2 cellular contexts compared by ENCODE assay signal in the genomic region with DNA sequence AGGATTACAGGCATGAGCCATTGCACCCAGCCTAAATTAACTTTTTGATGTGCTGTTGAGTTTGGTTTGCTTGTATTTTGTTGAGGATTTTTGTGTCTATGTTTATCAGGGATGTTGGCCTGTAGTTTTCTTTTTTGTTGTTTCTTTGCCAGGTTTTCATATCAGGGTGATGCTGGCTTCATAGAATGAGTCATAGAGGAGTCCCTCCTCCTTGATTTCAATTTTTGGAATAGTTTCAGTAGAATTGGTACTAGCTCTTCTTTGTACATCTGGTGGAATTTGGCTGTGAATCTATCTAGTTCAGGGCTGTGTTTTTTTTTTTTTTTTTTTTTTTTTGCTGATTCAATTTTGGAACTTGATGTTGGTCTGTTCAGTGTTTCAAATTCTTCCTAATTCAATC.
TF ChIP-seq lines count a peak whose summit lies in the region.

No MANE protein-coding gene starts in this region.

TF ChIP-seq in liver, 16 proteins besides CTCF, POLR2A, EP300 and RAD21 (continued from another document):
- no peak for TF ChIP-seq NR2F2 (IDR thresholded peaks at IDR 0.05)
- no peak for TF ChIP-seq FOXA2 (IDR thresholded peaks at IDR 0.05)
- TF ChIP-seq YY1 (IDR thresholded peaks at IDR 0.05), result peak; percentile 42
- no peak for TF ChIP-seq ZBTB33 (IDR thresholded peaks at IDR 0.05)
- TF ChIP-seq, protein P1, sequence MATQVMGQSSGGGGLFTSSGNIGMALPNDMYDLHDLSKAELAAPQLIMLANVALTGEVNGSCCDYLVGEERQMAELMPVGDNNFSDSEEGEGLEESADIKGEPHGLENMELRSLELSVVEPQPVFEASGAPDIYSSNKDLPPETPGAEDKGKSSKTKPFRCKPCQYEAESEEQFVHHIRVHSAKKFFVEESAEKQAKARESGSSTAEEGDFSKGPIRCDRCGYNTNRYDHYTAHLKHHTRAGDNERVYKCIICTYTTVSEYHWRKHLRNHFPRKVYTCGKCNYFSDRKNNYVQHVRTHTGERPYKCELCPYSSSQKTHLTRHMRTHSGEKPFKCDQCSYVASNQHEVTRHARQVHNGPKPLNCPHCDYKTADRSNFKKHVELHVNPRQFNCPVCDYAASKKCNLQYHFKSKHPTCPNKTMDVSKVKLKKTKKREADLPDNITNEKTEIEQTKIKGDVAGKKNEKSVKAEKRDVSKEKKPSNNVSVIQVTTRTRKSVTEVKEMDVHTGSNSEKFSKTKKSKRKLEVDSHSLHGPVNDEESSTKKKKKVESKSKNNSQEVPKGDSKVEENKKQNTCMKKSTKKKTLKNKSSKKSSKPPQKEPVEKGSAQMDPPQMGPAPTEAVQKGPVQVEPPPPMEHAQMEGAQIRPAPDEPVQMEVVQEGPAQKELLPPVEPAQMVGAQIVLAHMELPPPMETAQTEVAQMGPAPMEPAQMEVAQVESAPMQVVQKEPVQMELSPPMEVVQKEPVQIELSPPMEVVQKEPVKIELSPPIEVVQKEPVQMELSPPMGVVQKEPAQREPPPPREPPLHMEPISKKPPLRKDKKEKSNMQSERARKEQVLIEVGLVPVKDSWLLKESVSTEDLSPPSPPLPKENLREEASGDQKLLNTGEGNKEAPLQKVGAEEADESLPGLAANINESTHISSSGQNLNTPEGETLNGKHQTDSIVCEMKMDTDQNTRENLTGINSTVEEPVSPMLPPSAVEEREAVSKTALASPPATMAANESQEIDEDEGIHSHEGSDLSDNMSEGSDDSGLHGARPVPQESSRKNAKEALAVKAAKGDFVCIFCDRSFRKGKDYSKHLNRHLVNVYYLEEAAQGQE (IDR thresholded peaks at IDR 0.05), result peak; percentile 22
- TF ChIP-seq FOXA1 (IDR thresholded peaks at IDR 0.05), result no peak
- peak; percentile 55 to 96 for TF ChIP-seq JUND (IDR thresholded peaks at IDR 0.05)
- TF ChIP-seq RXRA (IDR thresholded peaks at IDR 0.05), result peak in 1 of 2 donors; percentile 41

TF ChIP-seq in HepG2, 621 proteins besides CTCF, POLR2A, EP300 and RAD21 (continued from another document):
- no peak for TF ChIP-seq ZNF512 (CRISPR knock-in tag; IDR thresholded peaks at IDR 0.05)
- TF ChIP-seq KLF9 (CRISPR knock-in tag; IDR thresholded peaks at IDR 0.05; ENCODE audit: low read depth), result no peak
- no peak for TF ChIP-seq CREB3 (CRISPR knock-in tag; IDR thresholded peaks at IDR 0.05)
- TF ChIP-seq NFE2L1 (CRISPR knock-in tag; IDR thresholded peaks at IDR 0.05; ENCODE audit: borderline replicate concordance), result no peak
- no peak for TF ChIP-seq MTERF4 (CRISPR knock-in tag; IDR thresholded peaks at IDR 0.05)
- no peak for TF ChIP-seq TOPORS (CRISPR knock-in tag; IDR thresholded peaks at IDR 0.05)
- no peak for TF ChIP-seq AHR (CRISPR knock-in tag; IDR thresholded peaks at IDR 0.05)
- TF ChIP-seq HDAC2 (CRISPR knock-in tag; IDR thresholded peaks at IDR 0.05), result no peak
- TF ChIP-seq, protein P2, sequence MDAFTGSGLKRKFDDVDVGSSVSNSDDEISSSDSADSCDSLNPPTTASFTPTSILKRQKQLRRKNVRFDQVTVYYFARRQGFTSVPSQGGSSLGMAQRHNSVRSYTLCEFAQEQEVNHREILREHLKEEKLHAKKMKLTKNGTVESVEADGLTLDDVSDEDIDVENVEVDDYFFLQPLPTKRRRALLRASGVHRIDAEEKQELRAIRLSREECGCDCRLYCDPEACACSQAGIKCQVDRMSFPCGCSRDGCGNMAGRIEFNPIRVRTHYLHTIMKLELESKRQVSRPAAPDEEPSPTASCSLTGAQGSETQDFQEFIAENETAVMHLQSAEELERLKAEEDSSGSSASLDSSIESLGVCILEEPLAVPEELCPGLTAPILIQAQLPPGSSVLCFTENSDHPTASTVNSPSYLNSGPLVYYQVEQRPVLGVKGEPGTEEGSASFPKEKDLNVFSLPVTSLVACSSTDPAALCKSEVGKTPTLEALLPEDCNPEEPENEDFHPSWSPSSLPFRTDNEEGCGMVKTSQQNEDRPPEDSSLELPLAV (CRISPR knock-in tag; conservative IDR thresholded peaks at IDR 0.05; ENCODE audit: low read depth), result no peak
- no peak for TF ChIP-seq ZNF737 (CRISPR knock-in tag; IDR thresholded peaks at IDR 0.05; ENCODE audit: borderline replicate concordance)
- TF ChIP-seq ARNT2 (CRISPR knock-in tag; IDR thresholded peaks at IDR 0.05; ENCODE audit: low read depth), result no peak
- TF ChIP-seq KDM5B (CRISPR knock-in tag; IDR thresholded peaks at IDR 0.05; ENCODE audit: borderline replicate concordance), result no peak
- no peak for TF ChIP-seq ZSCAN20 (CRISPR knock-in tag; IDR thresholded peaks at IDR 0.05; ENCODE audit: borderline replicate concordance)
- no peak for TF ChIP-seq SAFB2 (CRISPR knock-in tag; IDR thresholded peaks at IDR 0.05; ENCODE audit: borderline replicate concordance, low read depth)
- no peak for TF ChIP-seq KLF13 (CRISPR knock-in tag; IDR thresholded peaks at IDR 0.05)
- no peak for TF ChIP-seq E2F2 (CRISPR knock-in tag; IDR thresholded peaks at IDR 0.05; ENCODE audit: borderline replicate concordance)
TF ChIP-seq in HepG2: peak in this region for 0.
